1 cellular context compared by ENCODE assay signal in the genomic region with DNA sequence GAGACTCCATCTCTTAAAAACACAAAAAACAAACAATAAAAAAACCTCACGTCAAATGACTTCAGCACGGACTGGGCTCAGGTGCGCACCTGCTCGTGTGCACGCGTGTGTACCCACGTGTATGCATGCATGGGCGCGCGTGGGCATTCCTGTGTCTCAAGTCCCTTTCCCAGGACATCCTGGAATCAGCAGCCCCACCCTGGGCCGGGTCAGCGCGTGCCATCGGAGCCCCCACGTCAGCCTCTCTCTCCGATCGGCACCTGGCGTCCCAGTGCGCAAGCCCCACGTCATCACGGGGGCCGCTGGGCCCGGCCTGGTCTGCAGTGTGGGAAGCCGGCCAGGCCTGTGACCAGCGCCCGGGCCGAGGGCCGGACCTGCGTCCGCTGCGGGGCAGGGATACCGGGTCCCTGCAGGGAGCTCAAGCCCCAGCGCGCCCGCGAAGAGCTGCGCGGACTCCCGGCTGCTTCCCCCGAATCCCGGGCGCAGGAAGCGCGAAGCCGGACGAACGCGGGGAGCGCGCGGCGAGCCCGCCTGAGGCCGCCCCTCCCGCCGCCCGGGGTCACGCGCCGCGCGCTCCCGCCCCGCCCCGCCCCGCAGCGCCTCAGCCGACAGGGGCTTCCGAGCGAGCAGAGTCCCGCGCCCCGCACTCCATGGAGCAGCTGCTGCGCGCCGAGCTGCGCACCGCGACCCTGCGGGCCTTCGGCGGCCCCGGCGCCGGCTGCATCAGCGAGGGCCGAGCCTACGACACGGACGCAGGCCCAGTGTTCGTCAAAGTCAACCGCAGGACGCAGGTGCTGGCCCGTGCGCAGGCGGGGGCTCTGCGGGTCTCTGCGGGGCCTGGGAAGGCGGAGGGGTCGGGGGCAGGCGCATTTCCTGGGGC.
TF ChIP-seq lines count a peak whose summit lies in the region.

A gene (plus strand): TSS at position 629 of the 880 bp plus-strand sequence. CDS start 22 bp downstream, at position 651.

TF ChIP-seq in HepG2, 621 proteins besides CTCF, POLR2A, EP300 and RAD21 (continued from another document and continues in another):
- TF ChIP-seq, protein P1, sequence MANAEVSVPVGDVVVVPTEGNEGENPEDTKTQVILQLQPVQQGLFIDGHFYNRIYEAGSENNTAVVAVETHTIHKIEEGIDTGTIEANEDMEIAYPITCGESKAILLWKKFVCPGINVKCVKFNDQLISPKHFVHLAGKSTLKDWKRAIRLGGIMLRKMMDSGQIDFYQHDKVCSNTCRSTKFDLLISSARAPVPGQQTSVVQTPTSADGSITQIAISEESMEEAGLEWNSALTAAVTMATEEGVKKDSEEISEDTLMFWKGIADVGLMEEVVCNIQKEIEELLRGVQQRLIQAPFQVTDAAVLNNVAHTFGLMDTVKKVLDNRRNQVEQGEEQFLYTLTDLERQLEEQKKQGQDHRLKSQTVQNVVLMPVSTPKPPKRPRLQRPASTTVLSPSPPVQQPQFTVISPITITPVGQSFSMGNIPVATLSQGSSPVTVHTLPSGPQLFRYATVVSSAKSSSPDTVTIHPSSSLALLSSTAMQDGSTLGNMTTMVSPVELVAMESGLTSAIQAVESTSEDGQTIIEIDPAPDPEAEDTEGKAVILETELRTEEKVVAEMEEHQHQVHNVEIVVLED (CRISPR knock-in tag; IDR thresholded peaks at IDR 0.05; ENCODE audit: borderline replicate concordance), result peak; percentile 37; the same call in 1 of the 2 replicates
- TF ChIP-seq YEATS4 (CRISPR knock-in tag; IDR thresholded peaks at IDR 0.05; ENCODE audit: borderline replicate concordance), result peak; percentile 71
- peak; percentile 91; the same call in 1 of the 2 replicates for TF ChIP-seq ZNF773 (CRISPR knock-in tag; IDR thresholded peaks at IDR 0.05; ENCODE audit: borderline replicate concordance)
- no peak for TF ChIP-seq YEATS2 (CRISPR knock-in tag; IDR thresholded peaks at IDR 0.05; ENCODE audit: borderline replicate concordance)
- TF ChIP-seq, protein P2, sequence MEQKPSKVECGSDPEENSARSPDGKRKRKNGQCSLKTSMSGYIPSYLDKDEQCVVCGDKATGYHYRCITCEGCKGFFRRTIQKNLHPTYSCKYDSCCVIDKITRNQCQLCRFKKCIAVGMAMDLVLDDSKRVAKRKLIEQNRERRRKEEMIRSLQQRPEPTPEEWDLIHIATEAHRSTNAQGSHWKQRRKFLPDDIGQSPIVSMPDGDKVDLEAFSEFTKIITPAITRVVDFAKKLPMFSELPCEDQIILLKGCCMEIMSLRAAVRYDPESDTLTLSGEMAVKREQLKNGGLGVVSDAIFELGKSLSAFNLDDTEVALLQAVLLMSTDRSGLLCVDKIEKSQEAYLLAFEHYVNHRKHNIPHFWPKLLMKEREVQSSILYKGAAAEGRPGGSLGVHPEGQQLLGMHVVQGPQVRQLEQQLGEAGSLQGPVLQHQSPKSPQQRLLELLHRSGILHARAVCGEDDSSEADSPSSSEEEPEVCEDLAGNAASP (CRISPR knock-in tag; IDR thresholded peaks at IDR 0.05; ENCODE audit: borderline replicate concordance), result no peak; the same call in 1 of the 2 replicates
- peak; percentile 89 for TF ChIP-seq SAFB2 (CRISPR knock-in tag; IDR thresholded peaks at IDR 0.05; ENCODE audit: borderline replicate concordance, low read depth)
- TF ChIP-seq, protein P3, sequence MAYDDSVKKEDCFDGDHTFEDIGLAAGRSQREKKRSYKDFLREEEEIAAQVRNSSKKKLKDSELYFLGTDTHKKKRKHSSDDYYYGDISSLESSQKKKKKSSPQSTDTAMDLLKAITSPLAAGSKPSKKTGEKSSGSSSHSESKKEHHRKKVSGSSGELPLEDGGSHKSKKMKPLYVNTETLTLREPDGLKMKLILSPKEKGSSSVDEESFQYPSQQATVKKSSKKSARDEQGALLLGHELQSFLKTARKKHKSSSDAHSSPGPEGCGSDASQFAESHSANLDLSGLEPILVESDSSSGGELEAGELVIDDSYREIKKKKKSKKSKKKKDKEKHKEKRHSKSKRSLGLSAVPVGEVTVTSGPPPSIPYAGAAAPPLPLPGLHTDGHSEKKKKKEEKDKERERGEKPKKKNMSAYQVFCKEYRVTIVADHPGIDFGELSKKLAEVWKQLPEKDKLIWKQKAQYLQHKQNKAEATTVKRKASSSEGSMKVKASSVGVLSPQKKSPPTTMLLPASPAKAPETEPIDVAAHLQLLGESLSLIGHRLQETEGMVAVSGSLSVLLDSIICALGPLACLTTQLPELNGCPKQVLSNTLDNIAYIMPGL (CRISPR knock-in tag; IDR thresholded peaks at IDR 0.05; ENCODE audit: borderline replicate concordance in 1 of 2, low read depth in 1 of 2), result peak in 1 of 2 experiments; percentile 48; a peak in 1 of 4 replicates
- no peak for TF ChIP-seq CHCHD3 (CRISPR knock-in tag; IDR thresholded peaks at IDR 0.05)
- TF ChIP-seq ZNF441 (CRISPR knock-in tag; IDR thresholded peaks at IDR 0.05; ENCODE audit: borderline replicate concordance), result peak; percentile 31; the same call in 1 of the 2 replicates
- TF ChIP-seq, protein P4, sequence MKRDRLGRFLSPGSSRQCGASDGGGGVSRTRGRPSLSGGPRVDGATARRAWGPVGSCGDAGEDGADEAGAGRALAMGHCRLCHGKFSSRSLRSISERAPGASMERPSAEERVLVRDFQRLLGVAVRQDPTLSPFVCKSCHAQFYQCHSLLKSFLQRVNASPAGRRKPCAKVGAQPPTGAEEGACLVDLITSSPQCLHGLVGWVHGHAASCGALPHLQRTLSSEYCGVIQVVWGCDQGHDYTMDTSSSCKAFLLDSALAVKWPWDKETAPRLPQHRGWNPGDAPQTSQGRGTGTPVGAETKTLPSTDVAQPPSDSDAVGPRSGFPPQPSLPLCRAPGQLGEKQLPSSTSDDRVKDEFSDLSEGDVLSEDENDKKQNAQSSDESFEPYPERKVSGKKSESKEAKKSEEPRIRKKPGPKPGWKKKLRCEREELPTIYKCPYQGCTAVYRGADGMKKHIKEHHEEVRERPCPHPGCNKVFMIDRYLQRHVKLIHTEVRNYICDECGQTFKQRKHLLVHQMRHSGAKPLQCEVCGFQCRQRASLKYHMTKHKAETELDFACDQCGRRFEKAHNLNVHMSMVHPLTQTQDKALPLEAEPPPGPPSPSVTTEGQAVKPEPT (CRISPR knock-in tag; IDR thresholded peaks at IDR 0.05; ENCODE audit: low read depth), result peak; percentile 55; the same call in 1 of the 2 replicates
- TF ChIP-seq, protein P5, sequence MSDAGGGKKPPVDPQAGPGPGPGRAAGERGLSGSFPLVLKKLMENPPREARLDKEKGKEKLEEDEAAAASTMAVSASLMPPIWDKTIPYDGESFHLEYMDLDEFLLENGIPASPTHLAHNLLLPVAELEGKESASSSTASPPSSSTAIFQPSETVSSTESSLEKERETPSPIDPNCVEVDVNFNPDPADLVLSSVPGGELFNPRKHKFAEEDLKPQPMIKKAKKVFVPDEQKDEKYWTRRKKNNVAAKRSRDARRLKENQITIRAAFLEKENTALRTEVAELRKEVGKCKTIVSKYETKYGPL (CRISPR knock-in tag; IDR thresholded peaks at IDR 0.05), result peak; percentile 59
- 0 out of 2 replicates have a peak, but pooled peaks have one; percentile 54 for TF ChIP-seq ETV6 (CRISPR knock-in tag; conservative IDR thresholded peaks at IDR 0.05)
- TF ChIP-seq SP5 (CRISPR knock-in tag; IDR thresholded peaks at IDR 0.05; ENCODE audit: borderline replicate concordance, low read depth), result 0 out of 2 replicates have a peak, but pooled peaks have one; percentile 16
- peak; percentile 12 for TF ChIP-seq POGZ (CRISPR knock-in tag; IDR thresholded peaks at IDR 0.05)
- TF ChIP-seq ZFY (CRISPR knock-in tag; IDR thresholded peaks at IDR 0.05), result peak; percentile 81
- TF ChIP-seq, protein P6, sequence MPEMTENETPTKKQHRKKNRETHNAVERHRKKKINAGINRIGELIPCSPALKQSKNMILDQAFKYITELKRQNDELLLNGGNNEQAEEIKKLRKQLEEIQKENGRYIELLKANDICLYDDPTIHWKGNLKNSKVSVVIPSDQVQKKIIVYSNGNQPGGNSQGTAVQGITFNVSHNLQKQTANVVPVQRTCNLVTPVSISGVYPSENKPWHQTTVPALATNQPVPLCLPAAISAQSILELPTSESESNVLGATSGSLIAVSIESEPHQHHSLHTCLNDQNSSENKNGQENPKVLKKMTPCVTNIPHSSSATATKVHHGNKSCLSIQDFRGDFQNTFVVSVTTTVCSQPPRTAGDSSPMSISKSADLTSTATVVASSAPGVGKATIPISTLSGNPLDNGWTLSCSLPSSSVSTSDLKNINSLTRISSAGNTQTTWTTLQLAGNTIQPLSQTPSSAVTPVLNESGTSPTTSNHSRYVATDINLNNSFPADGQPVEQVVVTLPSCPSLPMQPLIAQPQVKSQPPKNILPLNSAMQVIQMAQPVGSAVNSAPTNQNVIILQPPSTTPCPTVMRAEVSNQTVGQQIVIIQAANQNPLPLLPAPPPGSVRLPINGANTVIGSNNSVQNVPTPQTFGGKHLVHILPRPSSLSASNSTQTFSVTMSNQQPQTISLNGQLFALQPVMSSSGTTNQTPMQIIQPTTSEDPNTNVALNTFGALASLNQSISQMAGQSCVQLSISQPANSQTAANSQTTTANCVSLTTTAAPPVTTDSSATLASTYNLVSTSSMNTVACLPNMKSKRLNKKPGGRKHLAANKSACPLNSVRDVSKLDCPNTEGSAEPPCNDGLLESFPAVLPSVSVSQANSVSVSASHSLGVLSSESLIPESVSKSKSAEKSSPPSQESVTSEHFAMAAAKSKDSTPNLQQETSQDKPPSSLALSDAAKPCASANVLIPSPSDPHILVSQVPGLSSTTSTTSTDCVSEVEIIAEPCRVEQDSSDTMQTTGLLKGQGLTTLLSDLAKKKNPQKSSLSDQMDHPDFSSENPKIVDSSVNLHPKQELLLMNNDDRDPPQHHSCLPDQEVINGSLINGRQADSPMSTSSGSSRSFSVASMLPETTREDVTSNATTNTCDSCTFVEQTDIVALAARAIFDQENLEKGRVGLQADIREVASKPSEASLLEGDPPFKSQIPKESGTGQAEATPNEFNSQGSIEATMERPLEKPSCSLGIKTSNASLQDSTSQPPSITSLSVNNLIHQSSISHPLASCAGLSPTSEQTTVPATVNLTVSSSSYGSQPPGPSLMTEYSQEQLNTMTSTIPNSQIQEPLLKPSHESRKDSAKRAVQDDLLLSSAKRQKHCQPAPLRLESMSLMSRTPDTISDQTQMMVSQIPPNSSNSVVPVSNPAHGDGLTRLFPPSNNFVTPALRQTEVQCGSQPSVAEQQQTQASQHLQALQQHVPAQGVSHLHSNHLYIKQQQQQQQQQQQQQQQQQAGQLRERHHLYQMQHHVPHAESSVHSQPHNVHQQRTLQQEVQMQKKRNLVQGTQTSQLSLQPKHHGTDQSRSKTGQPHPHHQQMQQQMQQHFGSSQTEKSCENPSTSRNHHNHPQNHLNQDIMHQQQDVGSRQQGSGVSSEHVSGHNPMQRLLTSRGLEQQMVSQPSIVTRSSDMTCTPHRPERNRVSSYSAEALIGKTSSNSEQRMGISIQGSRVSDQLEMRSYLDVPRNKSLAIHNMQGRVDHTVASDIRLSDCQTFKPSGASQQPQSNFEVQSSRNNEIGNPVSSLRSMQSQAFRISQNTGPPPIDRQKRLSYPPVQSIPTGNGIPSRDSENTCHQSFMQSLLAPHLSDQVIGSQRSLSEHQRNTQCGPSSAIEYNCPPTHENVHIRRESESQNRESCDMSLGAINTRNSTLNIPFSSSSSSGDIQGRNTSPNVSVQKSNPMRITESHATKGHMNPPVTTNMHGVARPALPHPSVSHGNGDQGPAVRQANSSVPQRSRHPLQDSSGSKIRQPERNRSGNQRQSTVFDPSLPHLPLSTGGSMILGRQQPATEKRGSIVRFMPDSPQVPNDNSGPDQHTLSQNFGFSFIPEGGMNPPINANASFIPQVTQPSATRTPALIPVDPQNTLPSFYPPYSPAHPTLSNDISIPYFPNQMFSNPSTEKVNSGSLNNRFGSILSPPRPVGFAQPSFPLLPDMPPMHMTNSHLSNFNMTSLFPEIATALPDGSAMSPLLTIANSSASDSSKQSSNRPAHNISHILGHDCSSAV (CRISPR knock-in tag; IDR thresholded peaks at IDR 0.05; ENCODE audit: borderline replicate concordance), result no peak
- TF ChIP-seq PHF20 (CRISPR knock-in tag; IDR thresholded peaks at IDR 0.05), result peak; percentile 47; the same call in 1 of the 2 replicates
- TF ChIP-seq, protein P7, sequence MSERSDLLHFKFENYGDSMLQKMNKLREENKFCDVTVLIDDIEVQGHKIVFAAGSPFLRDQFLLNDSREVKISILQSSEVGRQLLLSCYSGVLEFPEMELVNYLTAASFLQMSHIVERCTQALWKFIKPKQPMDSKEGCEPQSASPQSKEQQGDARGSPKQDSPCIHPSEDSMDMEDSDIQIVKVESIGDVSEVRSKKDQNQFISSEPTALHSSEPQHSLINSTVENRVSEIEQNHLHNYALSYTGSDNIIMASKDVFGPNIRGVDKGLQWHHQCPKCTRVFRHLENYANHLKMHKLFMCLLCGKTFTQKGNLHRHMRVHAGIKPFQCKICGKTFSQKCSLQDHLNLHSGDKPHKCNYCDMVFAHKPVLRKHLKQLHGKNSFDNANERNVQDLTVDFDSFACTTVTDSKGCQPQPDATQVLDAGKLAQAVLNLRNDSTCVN (CRISPR knock-in tag; IDR thresholded peaks at IDR 0.05; ENCODE audit: borderline replicate concordance), result 0 out of 2 replicates have a peak, but pooled peaks have one; percentile 23
- TF ChIP-seq ARID2 (CRISPR knock-in tag; IDR thresholded peaks at IDR 0.05; ENCODE audit: borderline replicate concordance), result peak; percentile 25; the same call in 1 of the 2 replicates
- TF ChIP-seq HNRNPLL (IDR thresholded peaks at IDR 0.05; ENCODE audit: low read depth, low read length, poor library complexity, severe bottlenecking), result peak; percentile 80
- TF ChIP-seq ZBTB42 (CRISPR knock-in tag; IDR thresholded peaks at IDR 0.05), result peak; percentile 12; the same call in 1 of the 2 replicates
- no peak for TF ChIP-seq ATRX (CRISPR knock-in tag; IDR thresholded peaks at IDR 0.05; ENCODE audit: borderline replicate concordance)
- TF ChIP-seq, protein P8, sequence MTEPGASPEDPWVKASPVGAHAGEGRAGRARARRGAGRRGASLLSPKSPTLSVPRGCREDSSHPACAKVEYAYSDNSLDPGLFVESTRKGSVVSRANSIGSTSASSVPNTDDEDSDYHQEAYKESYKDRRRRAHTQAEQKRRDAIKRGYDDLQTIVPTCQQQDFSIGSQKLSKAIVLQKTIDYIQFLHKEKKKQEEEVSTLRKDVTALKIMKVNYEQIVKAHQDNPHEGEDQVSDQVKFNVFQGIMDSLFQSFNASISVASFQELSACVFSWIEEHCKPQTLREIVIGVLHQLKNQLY (CRISPR knock-in tag; IDR thresholded peaks at IDR 0.05), result 0 out of 2 replicates have a peak, but pooled peaks have one; percentile 37
- 0 out of 2 replicates have a peak, but pooled peaks have one; percentile 17 for TF ChIP-seq FOXA3 (CRISPR knock-in tag; IDR thresholded peaks at IDR 0.05)
- no peak for TF ChIP-seq SP1 (IDR thresholded peaks at IDR 0.05)
- TF ChIP-seq SP1 (CRISPR knock-in tag; IDR thresholded peaks at IDR 0.05), result no peak
- TF ChIP-seq, protein P9, sequence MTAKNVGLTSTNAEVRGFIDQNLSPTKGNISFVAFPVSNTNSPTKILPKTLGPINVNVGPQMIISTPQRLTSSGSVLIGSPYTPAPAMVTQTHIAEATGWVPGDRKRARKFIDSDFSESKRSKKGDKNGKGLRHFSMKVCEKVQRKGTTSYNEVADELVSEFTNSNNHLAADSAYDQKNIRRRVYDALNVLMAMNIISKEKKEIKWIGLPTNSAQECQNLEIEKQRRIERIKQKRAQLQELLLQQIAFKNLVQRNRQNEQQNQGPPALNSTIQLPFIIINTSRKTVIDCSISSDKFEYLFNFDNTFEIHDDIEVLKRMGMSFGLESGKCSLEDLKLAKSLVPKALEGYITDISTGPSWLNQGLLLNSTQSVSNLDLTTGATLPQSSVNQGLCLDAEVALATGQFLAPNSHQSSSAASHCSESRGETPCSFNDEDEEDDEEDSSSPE (CRISPR knock-in tag; IDR thresholded peaks at IDR 0.05), result peak; percentile 49
